1 cellular context compared by ENCODE assay signal in genomic region chr11:14907411-14908213, GRCh38.
TF ChIP-seq lines count a peak whose summit lies in the region.

No MANE protein-coding gene starts in this region.

TF ChIP-seq in HEK293, 187 proteins besides CTCF, POLR2A, EP300 and RAD21 (continued from another document):
- TF ChIP-seq ZFHX2 (tag by site-specific recombination; conservative IDR thresholded peaks at IDR 0.05): no peak
- TF ChIP-seq MEIS1 (CRISPR knock-in tag; IDR thresholded peaks at IDR 0.05; ENCODE audit: borderline replicate concordance): no peak
- no peak for TF ChIP-seq KLF1 (tag by site-specific recombination; IDR thresholded peaks at IDR 0.05)
- TF ChIP-seq HOXA7 (CRISPR knock-in tag; IDR thresholded peaks at IDR 0.05; ENCODE audit: borderline replicate concordance): no peak
- TF ChIP-seq ZBTB6 (tag by site-specific recombination; IDR thresholded peaks at IDR 0.05): peak; percentile 35; the same call in 1 of the 2 replicates
- TF ChIP-seq ZNF146 (tag by site-specific recombination; IDR thresholded peaks at IDR 0.05): no peak
- TF ChIP-seq ZNF2 (tag by site-specific recombination; IDR thresholded peaks at IDR 0.05): 0 out of 2 replicates have a peak, but pooled peaks have one; percentile 34
- TF ChIP-seq SCRT1 (tag by site-specific recombination; IDR thresholded peaks at IDR 0.05; ENCODE audit: borderline replicate concordance): peak; percentile 90
- 0 out of 2 replicates have a peak, but pooled peaks have one; percentile 12 for TF ChIP-seq GLIS2 (tag by site-specific recombination; IDR thresholded peaks at IDR 0.05)
- no peak for TF ChIP-seq ZNF692 (tag by site-specific recombination; IDR thresholded peaks at IDR 0.05)
- TF ChIP-seq ZFP3 (tag by site-specific recombination; IDR thresholded peaks at IDR 0.05; ENCODE audit: low read depth): no peak
- TF ChIP-seq ZBTB7A (tag by site-specific recombination; IDR thresholded peaks at IDR 0.05; ENCODE audit: low read depth): no peak
- peak; percentile 76 for TF ChIP-seq ZNF335 (tag by site-specific recombination; conservative IDR thresholded peaks at IDR 0.05)
- TF ChIP-seq ZNF473 (tag by site-specific recombination; IDR thresholded peaks at IDR 0.05): no peak
- no peak for TF ChIP-seq ZNF404 (tag by site-specific recombination; IDR thresholded peaks at IDR 0.05)
- TF ChIP-seq ZNF747 (tag by site-specific recombination; IDR thresholded peaks at IDR 0.05): no peak
- TF ChIP-seq ZBTB48 (tag by site-specific recombination; IDR thresholded peaks at IDR 0.05): 0 out of 2 replicates have a peak, but pooled peaks have one; percentile 57
- no peak for TF ChIP-seq ZNF518A (tag by site-specific recombination; conservative IDR thresholded peaks at IDR 0.05; ENCODE audit: low read depth)
- no peak for TF ChIP-seq ZNF830 (tag by site-specific recombination; IDR thresholded peaks at IDR 0.05; ENCODE audit: low read depth)
- TF ChIP-seq INSM2 (tag by site-specific recombination; IDR thresholded peaks at IDR 0.05): no peak
- no peak for TF ChIP-seq ZNF324 (tag by site-specific recombination; IDR thresholded peaks at IDR 0.05)
- TF ChIP-seq PATZ1 (tag by site-specific recombination; IDR thresholded peaks at IDR 0.05): peak; percentile 37; the same call in 1 of the 2 replicates
- no peak for TF ChIP-seq ZNF416 (tag by site-specific recombination; IDR thresholded peaks at IDR 0.05)
- TF ChIP-seq ZNF37A (tag by site-specific recombination; IDR thresholded peaks at IDR 0.05): no peak
- TF ChIP-seq ZNF114 (tag by site-specific recombination; IDR thresholded peaks at IDR 0.05): no peak
- peak; percentile 8; the same call in 1 of the 2 replicates for TF ChIP-seq PRDM10 (tag by site-specific recombination; IDR thresholded peaks at IDR 0.05)
- peak; percentile 44; the same call in 1 of the 2 replicates for TF ChIP-seq TRIM28 (IDR thresholded peaks at IDR 0.05; ENCODE audit: borderline replicate concordance, low read length)
- no peak for TF ChIP-seq ZNF266 (tag by site-specific recombination; IDR thresholded peaks at IDR 0.05; ENCODE audit: low read depth)
- TF ChIP-seq ZIC2 (tag by site-specific recombination; IDR thresholded peaks at IDR 0.05): peak; percentile 73
- no peak for TF ChIP-seq ZNF140 (tag by site-specific recombination; IDR thresholded peaks at IDR 0.05)
- no peak for TF ChIP-seq ZNF239 (tag by site-specific recombination; IDR thresholded peaks at IDR 0.05)
- peak; percentile 24; the same call in 1 of the 2 replicates for TF ChIP-seq SP7 (tag by site-specific recombination; IDR thresholded peaks at IDR 0.05)
- no peak for TF ChIP-seq ZNF311 (tag by site-specific recombination; IDR thresholded peaks at IDR 0.05; ENCODE audit: borderline replicate concordance)
- no peak for TF ChIP-seq ZNF214 (tag by site-specific recombination; IDR thresholded peaks at IDR 0.05; ENCODE audit: borderline replicate concordance)
- TF ChIP-seq SCRT2 (tag by site-specific recombination; IDR thresholded peaks at IDR 0.05): peak; percentile 96
- TF ChIP-seq ZNF302 (tag by site-specific recombination; IDR thresholded peaks at IDR 0.05; ENCODE audit: low read depth): no peak
- no peak for TF ChIP-seq PRDM1 (tag by site-specific recombination; IDR thresholded peaks at IDR 0.05)
